In the genomic region with DNA sequence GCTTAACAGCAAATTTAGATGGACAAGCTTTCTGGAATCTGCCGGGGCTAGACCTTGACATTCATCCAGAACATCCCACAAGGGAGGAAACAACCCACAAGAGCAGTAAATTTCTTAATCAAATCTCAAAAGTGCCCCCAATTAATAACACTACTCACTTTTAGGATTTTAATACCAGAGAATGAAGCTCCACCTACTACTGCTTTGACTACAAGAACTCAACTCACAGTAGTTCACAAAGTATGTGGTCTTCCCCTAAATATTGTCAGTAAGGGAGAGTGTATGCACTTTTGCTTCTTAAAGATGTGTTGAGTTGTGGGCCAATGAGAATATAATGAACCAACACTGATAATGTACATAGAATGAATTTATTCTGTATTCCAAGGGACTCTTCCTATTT, we compare ENCODE assay signal across 23 cellular contexts.
DNase-seq lines count a peak whose midpoint lies in the region; ATAC-seq and TF ChIP-seq lines count a peak whose summit lies in the region.
"Had no signal": no experiment of that assay in that cellular context is flagged by ENCODE, and none has a peak within 500 bp of the region (broad histone marks: within the 10 kb centered on the region; RNA-seq: fewer than 3 reads in every experiment).

No MANE protein-coding gene starts in this region.

- H3K27me3 ChIP-seq in left ventricle myocardium inferior (ENCODE audit: low read depth) (no peaks in the 10 kb centered on the region), tibial artery (no peaks in the 10 kb centered on the region)
- H3K27me3 ChIP-seq: tibial nerve had no signal

- no peaks in the 10 kb centered on the region for H3K9me3 Mint-ChIP-seq in IgD-negative memory B cell
- H3K9me3 Mint-ChIP-seq: activated naive CD4-positive, alpha-beta T cell treated with anti-CD3 and anti-CD28 coated beads, Interleukin-2, amount 50 U/mL, for 72 hours; mesothelial cell of epicardium had no signal

- H3K27ac Mint-ChIP-seq in IgD-negative memory B cell: peak overlapping the region in 2 of 3 donors; percentile 9 to 38
- H3K27ac Mint-ChIP-seq: activated CD8-positive, alpha-beta T cell treated with anti-CD3 and anti-CD28 coated beads, Interleukin-2, amount 10 ng/mL, durations not matched to agents 7 days and 5 days; activated naive CD4-positive, alpha-beta T cell treated with anti-CD3 and anti-CD28 coated beads, Interleukin-2, amount 50 U/mL, for 72 hours; brain; CD14-positive monocyte; mesothelial cell of epicardium had no signal

- H3K9me3 ChIP-seq in left ventricle myocardium inferior (replicated peaks) (no peaks in the 10 kb centered on the region), tibial artery (no peaks in the 10 kb centered on the region)
- H3K9me3 ChIP-seq: tibial nerve had no signal

- no peak for TF ChIP-seq CTCF in left ventricle myocardium inferior (IDR thresholded peaks at IDR 0.05; ENCODE audit: borderline replicate concordance)
- TF ChIP-seq CTCF in tibial artery (IDR thresholded peaks at IDR 0.05): no peak

- peaks cover 3% of the 10 kb centered on the region for H3K36me3 Mint-ChIP-seq in IgD-negative memory B cell
- H3K36me3 Mint-ChIP-seq: activated naive CD4-positive, alpha-beta T cell treated with anti-CD3 and anti-CD28 coated beads, Interleukin-2, amount 50 U/mL, for 72 hours; brain; CD14-positive monocyte; mesothelial cell of epicardium had no signal

- DNase-seq in left ventricle myocardium inferior (no peak), left ventricle myocardium superior (no peak), tibial artery (no peak), NCI-H1048 (lab: John Stamatoyannopoulos, UW) (no peak)
- DNase-seq: 8988T; activated CD4-positive, CD25-positive, alpha-beta regulatory T cell; activated CD8-positive, alpha-beta T cell treated with anti-CD3 and anti-CD28 coated beads, Interleukin-2, amount 10 ng/mL, durations not matched to agents 7 days and 5 days; activated T-cell treated with anti-CD3 and anti-CD28 coated beads, Interleukin-2, amount 50 U/mL, for 48 hours; dermis blood vessel endothelial cell; DMS 273 treated with DMSO at 0.1 percent for 48 hours; GF-D8; NCI-H1417 treated with DMSO at 0.1 percent for 48 hours; NCI-H2171; PC-9 had no signal

- peaks cover 70 to 80% (median 77%) of the 10 kb centered on the region in 3 donors for H3K4me1 Mint-ChIP-seq in IgD-negative memory B cell

- H3K4me3 ChIP-seq in left ventricle myocardium inferior: no peak overlapping the region
- no peak overlapping the region for H3K4me3 ChIP-seq in tibial artery
- H3K4me3 ChIP-seq: PC-9, tibial nerve had no signal

- ATAC-seq in left ventricle myocardium superior (no peak), HG02759 (IDR thresholded peaks at IDR 0.05; ENCODE audit: unreplicated experiment) (peak; percentile 67), GM21723 (IDR thresholded peaks at IDR 0.05; ENCODE audit: unreplicated experiment) (no peak), GM18873 (IDR thresholded peaks at IDR 0.05; ENCODE audit: low FRiP score, unreplicated experiment) (no peak)
- ATAC-seq: activated CD8-positive, alpha-beta T cell treated with anti-CD3 and anti-CD28 coated beads, Interleukin-2, amount 10 ng/mL, durations not matched to agents 7 days and 5 days; activated naive CD4-positive, alpha-beta T cell treated with anti-CD3 and anti-CD28 coated beads, Interleukin-2, amount 50 U/mL, for 72 hours had no signal

- peaks cover 84% of the 10 kb centered on the region for H3K4me1 ChIP-seq in left ventricle myocardium inferior
- peaks cover 5 to 94% (median 51%) of the 10 kb centered on the region in 4 donors for H3K4me1 ChIP-seq in tibial artery

- no peaks in the 10 kb centered on the region for H3K27me3 Mint-ChIP-seq in IgD-negative memory B cell

- H3K4me3 Mint-ChIP-seq in IgD-negative memory B cell: peak overlapping the region in 3 of 4 donors; percentile 24 to 67 (median 62)
- H3K4me3 Mint-ChIP-seq: activated CD8-positive, alpha-beta T cell treated with anti-CD3 and anti-CD28 coated beads, Interleukin-2, amount 10 ng/mL, durations not matched to agents 7 days and 5 days; brain; CD14-positive monocyte; mesothelial cell of epicardium had no signal

- intact Hi-C loops in left ventricle myocardium inferior (cut with micrococcal nuclease): no loop called here
- intact Hi-C loops in left ventricle myocardium superior (cut with micrococcal nuclease): no loop called here
- intact Hi-C loops in tibial artery (cut with DNase I; ENCODE audit: low total_unique reads): no loop called here

- H3K27ac ChIP-seq in left ventricle myocardium inferior (replicated peaks) (peak overlapping the region; percentile 76), tibial artery (peak overlapping the region; percentile 52 to 73)
- H3K27ac ChIP-seq: PC-9 had no signal

- H3K36me3 ChIP-seq in left ventricle myocardium inferior (no peaks in the 10 kb centered on the region), tibial artery (no peaks in the 10 kb centered on the region)
- H3K36me3 ChIP-seq: tibial nerve had no signal
